In the genomic region with DNA sequence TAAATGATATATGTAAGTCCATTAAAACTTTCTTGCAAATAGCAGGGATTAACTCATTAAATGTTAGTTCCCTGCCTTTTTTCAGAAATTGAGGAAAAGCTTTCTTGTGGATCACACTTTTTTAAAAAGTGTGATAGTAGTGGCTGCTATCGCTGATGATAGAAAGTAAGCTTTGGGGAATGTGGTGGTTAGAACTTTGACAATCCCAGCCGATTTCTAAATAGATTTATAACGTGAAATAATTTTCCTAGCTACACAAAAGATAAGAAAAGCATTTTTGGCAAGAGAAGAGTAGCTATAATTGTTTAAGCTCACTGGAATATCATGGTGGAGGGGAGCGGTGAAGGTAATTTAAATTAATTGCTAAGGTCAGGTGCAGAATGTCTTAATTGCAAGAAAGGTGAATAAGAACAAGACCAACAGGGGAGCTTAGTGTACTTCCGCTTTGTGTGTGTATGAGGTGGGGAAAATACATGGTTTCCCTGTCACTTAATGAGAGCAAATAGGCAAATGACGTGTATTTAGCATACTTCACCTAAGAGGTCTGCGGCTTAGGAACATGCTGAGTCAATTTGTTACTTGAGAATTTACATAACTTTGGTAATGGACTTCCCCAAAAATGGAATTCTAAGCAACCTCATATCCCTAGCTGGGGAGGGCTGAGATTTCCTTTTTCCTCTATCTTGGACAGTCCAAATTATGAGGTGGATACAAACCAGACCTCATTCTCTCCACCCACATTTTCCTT, we compare ENCODE assay signal across 11 cellular contexts. TPM values are rescaled to one million over a fixed set of nuclear protein-coding genes. Genes with fewer than 3 reads are reported as not detected.
DNase-seq lines count a peak whose midpoint lies in the region; ATAC-seq lines count a peak whose summit lies in the region.
"Had no signal": no experiment of that assay in that cellular context is flagged by ENCODE, and none has a peak within 500 bp of the region (broad histone marks: within the 10 kb centered on the region; RNA-seq: fewer than 3 reads in every experiment).

No MANE protein-coding gene starts in this region.

- intact Hi-C loops in left ventricle myocardium superior (cut with micrococcal nuclease): no loop called here

- H3K9me3 Mint-ChIP-seq in T-helper 1 cell treated with Interleukin-12 subunit alpha and Interleukin-12 subunit beta and Interleukin-4 antibody, amounts not matched to agents 30 μg/mL and 1 μg/mL, for 36 hours: peaks cover 3% of the 10 kb centered on the region

- no peak overlapping the region for H3K4me3 Mint-ChIP-seq in T-helper 1 cell treated with Interleukin-12 subunit alpha and Interleukin-12 subunit beta and Interleukin-4 antibody, amounts not matched to agents 30 μg/mL and 1 μg/mL, for 36 hours

- peak; percentile 84 for ATAC-seq in GM18909 (IDR thresholded peaks at IDR 0.05; ENCODE audit: poor library complexity, unreplicated experiment)
- ATAC-seq in HG02970 (IDR thresholded peaks at IDR 0.05; ENCODE audit: low FRiP score, unreplicated experiment): peak; percentile 60
- ATAC-seq in left ventricle myocardium superior: no peak
- ATAC-seq: HCT116 had no signal

- peaks cover 27% of the 10 kb centered on the region for H3K4me1 Mint-ChIP-seq in T-helper 1 cell treated with Interleukin-12 subunit alpha and Interleukin-12 subunit beta and Interleukin-4 antibody, amounts not matched to agents 30 μg/mL and 1 μg/mL, for 36 hours (ENCODE audit: low read depth)

- H3K27me3 Mint-ChIP-seq in T-helper 1 cell treated with Interleukin-12 subunit alpha and Interleukin-12 subunit beta and Interleukin-4 antibody, amounts not matched to agents 30 μg/mL and 1 μg/mL, for 36 hours (ENCODE audit: low read depth): no peaks in the 10 kb centered on the region

- peak; percentile 57 for DNase-seq in COR-L47 (lab: John Stamatoyannopoulos, UW)
- no peak for DNase-seq in activated effector memory CD4-positive, alpha-beta T cell treated with Interleukin-2 at 50 U/mL for 16 hours
- no peak for DNase-seq in left ventricle myocardium superior
- DNase-seq in NCI-H2029 (lab: John Stamatoyannopoulos, UW): no peak
- no peak for DNase-seq in cerebellar nuclear complex (lab: John Stamatoyannopoulos, UW)
- DNase-seq: NCI-H187, occipital lobe had no signal

- H3K36me3 Mint-ChIP-seq in T-helper 1 cell treated with Interleukin-12 subunit alpha and Interleukin-12 subunit beta and Interleukin-4 antibody, amounts not matched to agents 30 μg/mL and 1 μg/mL, for 36 hours (ENCODE audit: low read depth): peaks cover 5% of the 10 kb centered on the region

- H3K27ac Mint-ChIP-seq in T-helper 1 cell treated with Interleukin-12 subunit alpha and Interleukin-12 subunit beta and Interleukin-4 antibody, amounts not matched to agents 30 μg/mL and 1 μg/mL, for 36 hours: peak overlapping the region; percentile 24

RNA-seq across cellular contexts. Expression of gene IL21, which starts 11.7 kb away (rescaled TPM):
- total RNA-seq in left ventricle myocardium superior: not detected
- total RNA-seq: occipital lobe had no signal
